In the genomic region with DNA sequence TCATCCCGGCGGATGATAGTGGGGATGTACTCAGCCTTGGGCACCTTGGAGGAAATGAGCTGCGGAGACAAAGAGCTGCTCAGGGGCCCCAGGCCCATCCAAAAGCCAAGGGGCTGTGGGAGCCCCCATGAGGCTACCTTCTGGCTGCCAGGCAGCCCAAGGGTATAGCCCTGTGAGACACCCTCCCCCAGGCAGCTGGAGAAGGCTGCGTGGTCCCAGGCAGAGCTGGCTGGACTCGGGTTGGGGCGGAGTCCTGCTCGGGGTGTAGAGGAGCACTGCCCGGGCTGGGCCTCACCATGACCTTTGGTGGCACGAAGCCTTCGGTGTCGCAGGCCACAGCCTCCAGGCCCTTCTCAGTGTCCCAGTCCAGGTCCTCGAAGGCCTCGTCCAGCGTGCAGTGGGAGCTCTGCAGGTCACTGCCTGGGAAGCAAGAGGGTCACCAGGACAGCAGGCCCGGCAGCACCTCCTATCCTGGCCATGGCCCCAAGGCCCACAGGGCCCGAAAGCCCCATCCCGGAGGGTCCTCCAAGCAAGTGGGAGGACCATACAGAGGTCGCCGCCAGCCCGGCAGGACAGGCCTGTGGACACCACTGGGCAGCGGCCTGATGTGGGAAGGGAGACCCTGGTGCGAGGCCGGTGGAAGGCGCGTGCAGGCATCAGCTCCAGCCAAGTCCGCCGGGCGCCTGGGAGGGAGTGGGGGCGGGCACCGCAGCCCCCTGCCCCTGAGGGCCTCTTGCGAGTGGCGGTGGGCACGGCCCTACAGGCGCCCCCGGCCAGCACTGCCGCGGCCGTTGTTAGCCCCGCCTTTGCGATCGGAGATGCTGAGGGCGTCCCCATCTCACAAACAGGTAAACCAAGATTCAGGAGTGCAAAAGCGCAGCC, we compare ENCODE assay signal across 13 cellular contexts. TPM values are rescaled to one million over a fixed set of nuclear protein-coding genes. Genes with fewer than 3 reads are reported as not detected.
DNase-seq lines count a peak whose midpoint lies in the region; ATAC-seq, FAIRE-seq and TF ChIP-seq lines count a peak whose summit lies in the region.
"Had no signal": no experiment of that assay in that cellular context is flagged by ENCODE, and none has a peak within 500 bp of the region (broad histone marks: within the 10 kb centered on the region; RNA-seq: fewer than 3 reads in every experiment).

No MANE protein-coding gene starts in this region.

- peaks cover 63% of the 10 kb centered on the region for H3K4me1 ChIP-seq in HepG2 (ENCODE audit: insufficient read depth, low read length)

- CTCF ChIA-PET in HepG2 (lab: Yijun Ruan, JAX; ENCODE audit: low intra/inter-chr PET ratio, low total read pairs): no interaction called here

- no TSS peak for BruUV-seq in HepG2 (replicated peaks; lab: Mats Ljungman, UMichigan)

- H3K9me3 ChIP-seq in HepG2 (ENCODE audit: low read length): no peaks in the 10 kb centered on the region

- no peaks in the 10 kb centered on the region for H3K9me3 Mint-ChIP-seq in stimulated activated effector memory CD8-positive, alpha-beta T cell treated with anti-CD3 and anti-CD28 coated beads, Interleukin-12 subunit alpha, Interleukin-12 subunit beta, amount 100 ng/mL, for 72 hours

- peaks cover 39% of the 10 kb centered on the region for H3K36me3 Mint-ChIP-seq in stimulated activated effector memory CD8-positive, alpha-beta T cell treated with anti-CD3 and anti-CD28 coated beads, Interleukin-12 subunit alpha, Interleukin-12 subunit beta, amount 100 ng/mL, for 72 hours

- peak overlapping the region; percentile 60 for H3K27ac Mint-ChIP-seq in stimulated activated effector memory CD8-positive, alpha-beta T cell treated with anti-CD3 and anti-CD28 coated beads, Interleukin-12 subunit alpha, Interleukin-12 subunit beta, amount 100 ng/mL, for 72 hours

- H3K27me3 ChIP-seq in bronchial epithelial cell (ENCODE audit: control insufficient read depth, insufficient read depth, low read length) (no peaks in the 10 kb centered on the region), HepG2 (ENCODE audit: control insufficient read depth in 1 of 2, insufficient read depth in 2 of 2, low read length in 2 of 2) (no peaks in the 10 kb centered on the region)

- POLR2A ChIA-PET in HepG2 (lab: Yijun Ruan, JAX): interaction anchor here (0.6 kb wide), 1 partner anchor 82 kb away, joined by 3 read pairs; no protein-coding TSS in a partner anchor

- H3K27ac ChIP-seq in HepG2 (ENCODE audit: extremely low read length, insufficient read depth, low read length): peak overlapping the region; percentile 34
- H3K27ac ChIP-seq: 22Rv1 had no signal

- WGBS in HepG2 (ENCODE audit: low lambda C conversion rate): 95% methylated on average over 25 of the region's 43 CpGs

- H2AFZ ChIP-seq in HepG2 (ENCODE audit: low read length): no peak overlapping the region

- H4K20me1 ChIP-seq in HepG2 (ENCODE audit: insufficient read depth, low read length): peaks cover 15% of the 10 kb centered on the region; the same call in 1 of the 2 replicates

- H3K4me3 Mint-ChIP-seq in stimulated activated effector memory CD8-positive, alpha-beta T cell treated with anti-CD3 and anti-CD28 coated beads, Interleukin-12 subunit alpha, Interleukin-12 subunit beta, amount 100 ng/mL, for 72 hours: no peak overlapping the region

- no peak for TF ChIP-seq RAD21 in HepG2 (CRISPR knock-in tag; IDR thresholded peaks at IDR 0.05)

- no peak for FAIRE-seq in bronchial epithelial cell (lab: Jason Lieb, UNC)
- FAIRE-seq in HepG2 (lab: Jason Lieb, UNC): no peak
- FAIRE-seq in GM19239 (lab: Jason Lieb, UNC): no peak
- FAIRE-seq: endometrium had no signal

- in situ Hi-C loops in HepG2 (cut with HindIII; ENCODE audit: extremely low pct_ligation_motif_present, low pct_unique_long_range_greater_than_20kb): no loop called here

- no peak for TF ChIP-seq EP300 in HepG2 (IDR thresholded peaks at IDR 0.05; ENCODE audit: low read depth in 2 of 2, low read length in 2 of 2)
- no peak for TF ChIP-seq EP300 in HepG2 (CRISPR knock-in tag; IDR thresholded peaks at IDR 0.05; ENCODE audit: borderline replicate concordance)

- TF ChIP-seq CTCF in bronchial epithelial cell (IDR thresholded peaks at IDR 0.05; ENCODE audit: insufficient read depth, low read length, severe bottlenecking) (no peak), HepG2 (CRISPR knock-in tag; IDR thresholded peaks at IDR 0.05) (no peak)

- H3K79me2 ChIP-seq in HepG2 (ENCODE audit: insufficient read depth, low read length): peaks cover 22% of the 10 kb centered on the region

- no peak for TF ChIP-seq POLR2A in HepG2 (IDR thresholded peaks at IDR 0.05; ENCODE audit: insufficient read depth in 1 of 2, low read depth in 2 of 2, low read length in 2 of 2)

- H3K9ac ChIP-seq in HepG2 (ENCODE audit: insufficient read depth, low read depth, low read length): no peak overlapping the region

- peaks cover 29% of the 10 kb centered on the region for H3K36me3 ChIP-seq in bronchial epithelial cell (ENCODE audit: control insufficient read depth, insufficient read depth, low read length)
- H3K36me3 ChIP-seq in HepG2 (replicated peaks in 1 of 2; ENCODE audit: control insufficient read depth in 1 of 2, insufficient read depth in 2 of 2, low read length in 2 of 2): peaks cover 12 to 49% of the 10 kb centered on the region in 2 experiments

- no peak for ATAC-seq in HepG2
- no peak for ATAC-seq in stimulated activated effector memory CD8-positive, alpha-beta T cell treated with anti-CD3 and anti-CD28 coated beads, Interleukin-12 subunit alpha, Interleukin-12 subunit beta, amount 100 ng/mL, for 72 hours

- peaks cover 28% of the 10 kb centered on the region for H3K4me1 Mint-ChIP-seq in stimulated activated effector memory CD8-positive, alpha-beta T cell treated with anti-CD3 and anti-CD28 coated beads, Interleukin-12 subunit alpha, Interleukin-12 subunit beta, amount 100 ng/mL, for 72 hours

- no peak overlapping the region for H3K4me2 ChIP-seq in HepG2 (ENCODE audit: low read depth, low read length)

- DNase-seq in activated CD4-positive, CD25-positive, alpha-beta regulatory T cell treated with anti-CD3 and anti-CD28 coated beads, Interleukin-2, amount 50 U/mL, for 72 hours: peak; percentile 34
- DNase-seq in activated CD4-positive, CD25-positive, alpha-beta regulatory T cell (lab: John Stamatoyannopoulos, UW): no peak
- DNase-seq in bronchial epithelial cell (ENCODE audit: low read depth) (no peak), HepG2 (ENCODE audit: low spot score) (no peak), putamen (ENCODE audit: low spot score) (no peak), C1 segment of cervical spinal cord (lab: John Stamatoyannopoulos, UW) (no peak), GM19239 (ENCODE audit: insufficient read length, low spot score) (no peak)
- DNase-seq in stimulated activated effector memory CD8-positive, alpha-beta T cell treated with anti-CD3 and anti-CD28 coated beads, Interleukin-12 subunit alpha, Interleukin-12 subunit beta, amount 100 ng/mL, for 72 hours (ENCODE audit: low spot score in 2 of 2): no peak
- DNase-seq: NCI-H524 had no signal

- H3K4me3 ChIP-seq in bronchial epithelial cell (ENCODE audit: low read depth, low read length): peak overlapping the region; percentile 38
- H3K4me3 ChIP-seq in HepG2 (replicated peaks in 1 of 3; ENCODE audit: insufficient read depth in 1 of 3, low read depth in 2 of 3, low read length in 3 of 3): no peak overlapping the region; a peak in 1 of 6 replicates

- intact Hi-C loops in HepG2 (cut with micrococcal nuclease; ENCODE audit: unreplicated experiment): no loop called here

RNA-seq across cellular contexts. Expression of a gene that starts 6.1 kb away (rescaled TPM):
- total RNA-seq in bronchial epithelial cell (15.1 and 17.9 TPM in 2 replicates), HepG2 (2016; rRNA removed; fragmentation: Illumina TruSeq; extraction: Trizol) (38.3 and 44.3 TPM in 2 replicates)
- total RNA-seq in HepG2 (2016; cell fraction: cytosol; rRNA removed; fragmentation: Illumina TruSeq; extraction: Trizol; ENCODE audit: low read depth): 35.6 and 45.0 TPM in 2 replicates
- total RNA-seq in HepG2 (2016; cell fraction: insoluble cytoplasmic fraction; rRNA removed; fragmentation: Illumina TruSeq; extraction: Trizol): 31.9 and 43.2 TPM in 2 replicates
- 88.7 and 95.2 TPM in 2 replicates for total RNA-seq in HepG2 (2016; cell fraction: membrane; rRNA removed; fragmentation: Illumina TruSeq; extraction: Trizol)
- 47.8 and 56.5 TPM in 2 replicates for total RNA-seq in HepG2 (2016; cell fraction: nucleus; rRNA removed; fragmentation: Illumina TruSeq; extraction: Trizol)
- polyA plus RNA-seq in HepG2 (2011; rRNA removed): 183 and 271 TPM in 2 replicates
- polyA plus RNA-seq in HepG2 (2011; cell fraction: cytosol; rRNA removed): 147 and 184 TPM in 2 replicates
- polyA plus RNA-seq in HepG2 (2011; cell fraction: nucleus; rRNA removed): 1,153 and 1,227 TPM in 2 replicates
- polyA plus RNA-seq in HepG2 (2012): 143 and 184 TPM in 2 replicates
- polyA plus RNA-seq in HepG2 (2016; cell fraction: cytosol; fragmentation: Illumina TruSeq; extraction: Trizol; ENCODE audit: low read depth): 80.1 and 97.0 TPM in 2 replicates
- 62.3 and 80.0 TPM in 2 replicates for polyA plus RNA-seq in HepG2 (2016; cell fraction: insoluble cytoplasmic fraction; fragmentation: Illumina TruSeq; extraction: Trizol; ENCODE audit: low read depth)
- polyA plus RNA-seq in HepG2 (2016; cell fraction: membrane; fragmentation: Illumina TruSeq; extraction: Trizol; ENCODE audit: low read depth): 159 and 160 TPM in 2 replicates
- 179 and 193 TPM in 2 replicates for polyA plus RNA-seq in HepG2 (2016; cell fraction: nucleus; fragmentation: Illumina TruSeq; extraction: Trizol; ENCODE audit: insufficient read depth, low read depth)
- 64.9 and 155 TPM in 2 replicates for polyA minus RNA-seq in HepG2 (2011; rRNA and poly(A)+ RNA removed; ENCODE audit: low replicate concordance)
- polyA minus RNA-seq in HepG2 (2011; cell fraction: cytosol; rRNA and poly(A)+ RNA removed): 76.5 and 105 TPM in 2 replicates
- polyA minus RNA-seq in HepG2 (2011; cell fraction: nucleus; rRNA and poly(A)+ RNA removed): 147 and 159 TPM in 2 replicates

RNA-seq across cellular contexts. Expression of a gene that starts 11.8 kb away (rescaled TPM):
- total RNA-seq in bronchial epithelial cell (not detected in 2 replicates), HepG2 (2016; rRNA removed; fragmentation: Illumina TruSeq; extraction: Trizol) (0.21 and 0.44 TPM in 2 replicates)
- total RNA-seq in HepG2 (2016; cell fraction: cytosol; rRNA removed; fragmentation: Illumina TruSeq; extraction: Trizol; ENCODE audit: low read depth): 0.09 and 0.20 TPM in 2 replicates
- total RNA-seq in HepG2 (2016; cell fraction: insoluble cytoplasmic fraction; rRNA removed; fragmentation: Illumina TruSeq; extraction: Trizol): 0.33 and 0.43 TPM in 2 replicates
- total RNA-seq in HepG2 (2016; cell fraction: membrane; rRNA removed; fragmentation: Illumina TruSeq; extraction: Trizol): 0.21 and 0.37 TPM in 2 replicates
- total RNA-seq in HepG2 (2016; cell fraction: nucleus; rRNA removed; fragmentation: Illumina TruSeq; extraction: Trizol): 0.28 and 0.34 TPM in 2 replicates
- polyA plus RNA-seq in HepG2 (2011; rRNA removed): 0.26 and 0.38 TPM in 2 replicates
- polyA plus RNA-seq in HepG2 (2011; cell fraction: cytosol; rRNA removed): 0.21 and 0.30 TPM in 2 replicates
- 3.0 and 3.2 TPM in 2 replicates for polyA plus RNA-seq in HepG2 (2011; cell fraction: nucleus; rRNA removed)
- 0.35 and 0.44 TPM in 2 replicates for polyA plus RNA-seq in HepG2 (2012)
- polyA plus RNA-seq in HepG2 (2016; cell fraction: cytosol; fragmentation: Illumina TruSeq; extraction: Trizol; ENCODE audit: low read depth): 0.05 and 0.14 TPM in 2 replicates
- 0.25 TPM in 1 of 2 replicates, not detected in the other for polyA plus RNA-seq in HepG2 (2016; cell fraction: insoluble cytoplasmic fraction; fragmentation: Illumina TruSeq; extraction: Trizol; ENCODE audit: low read depth)
- 0.08 and 0.15 TPM in 2 replicates for polyA plus RNA-seq in HepG2 (2016; cell fraction: membrane; fragmentation: Illumina TruSeq; extraction: Trizol; ENCODE audit: low read depth)
- 0.79 and 0.97 TPM in 2 replicates for polyA plus RNA-seq in HepG2 (2016; cell fraction: nucleus; fragmentation: Illumina TruSeq; extraction: Trizol; ENCODE audit: insufficient read depth, low read depth)
- polyA minus RNA-seq in HepG2 (2011; rRNA and poly(A)+ RNA removed; ENCODE audit: low replicate concordance): 0.26 TPM in 1 of 2 replicates, not detected in the other
- not detected in 2 replicates for polyA minus RNA-seq in HepG2 (2011; cell fraction: cytosol; rRNA and poly(A)+ RNA removed)
- polyA minus RNA-seq in HepG2 (2011; cell fraction: nucleus; rRNA and poly(A)+ RNA removed): 0.26 and 0.37 TPM in 2 replicates
- total RNA-seq: T-helper 2 cell treated with Interferon-gamma antibody and Interleukin-4, amounts not matched to agents 100 ng/mL and 5 ng/mL, for 36 hours; temporal lobe had no signal

RNA-seq across cellular contexts. Expression of a gene that starts 29.8 kb away (rescaled TPM):
- total RNA-seq in bronchial epithelial cell (0.53 and 2.3 TPM in 2 replicates), HepG2 (2016; rRNA removed; fragmentation: Illumina TruSeq; extraction: Trizol) (0.63 and 1.2 TPM in 2 replicates)
- 0.81 and 1.1 TPM in 2 replicates for total RNA-seq in HepG2 (2016; cell fraction: cytosol; rRNA removed; fragmentation: Illumina TruSeq; extraction: Trizol; ENCODE audit: low read depth)
- total RNA-seq in HepG2 (2016; cell fraction: insoluble cytoplasmic fraction; rRNA removed; fragmentation: Illumina TruSeq; extraction: Trizol): 0.82 and 1.9 TPM in 2 replicates
- 0.46 and 1.00 TPM in 2 replicates for total RNA-seq in HepG2 (2016; cell fraction: membrane; rRNA removed; fragmentation: Illumina TruSeq; extraction: Trizol)
- total RNA-seq in HepG2 (2016; cell fraction: nucleus; rRNA removed; fragmentation: Illumina TruSeq; extraction: Trizol): 1.6 and 2.0 TPM in 2 replicates
- 0.78 and 2.1 TPM in 2 replicates for polyA plus RNA-seq in HepG2 (2011; rRNA removed)
- 0.53 and 1.0 TPM in 2 replicates for polyA plus RNA-seq in HepG2 (2011; cell fraction: cytosol; rRNA removed)
- polyA plus RNA-seq in HepG2 (2011; cell fraction: nucleus; rRNA removed): 17.1 and 17.5 TPM in 2 replicates
- polyA plus RNA-seq in HepG2 (2012): 0.76 and 1.0 TPM in 2 replicates
- 0.60 and 0.67 TPM in 2 replicates for polyA plus RNA-seq in HepG2 (2016; cell fraction: cytosol; fragmentation: Illumina TruSeq; extraction: Trizol; ENCODE audit: low read depth)
- polyA plus RNA-seq in HepG2 (2016; cell fraction: insoluble cytoplasmic fraction; fragmentation: Illumina TruSeq; extraction: Trizol; ENCODE audit: low read depth): 0.39 and 0.46 TPM in 2 replicates
- polyA plus RNA-seq in HepG2 (2016; cell fraction: membrane; fragmentation: Illumina TruSeq; extraction: Trizol; ENCODE audit: low read depth): 0.44 and 0.56 TPM in 2 replicates
- 3.7 and 3.8 TPM in 2 replicates for polyA plus RNA-seq in HepG2 (2016; cell fraction: nucleus; fragmentation: Illumina TruSeq; extraction: Trizol; ENCODE audit: insufficient read depth, low read depth)
- 0.44 and 0.61 TPM in 2 replicates for polyA minus RNA-seq in HepG2 (2011; rRNA and poly(A)+ RNA removed; ENCODE audit: low replicate concordance)
- 0.44 TPM in 1 of 2 replicates, not detected in the other for polyA minus RNA-seq in HepG2 (2011; cell fraction: cytosol; rRNA and poly(A)+ RNA removed)
- polyA minus RNA-seq in HepG2 (2011; cell fraction: nucleus; rRNA and poly(A)+ RNA removed): 1.8 and 3.4 TPM in 2 replicates

RNA-seq across cellular contexts. Expression of a gene that starts 30.0 kb away (rescaled TPM):
- total RNA-seq in bronchial epithelial cell: 10.8 and 12.2 TPM in 2 replicates
- 1.3 and 2.7 TPM in 2 replicates for total RNA-seq in HepG2 (2016; rRNA removed; fragmentation: Illumina TruSeq; extraction: Trizol)
- total RNA-seq in HepG2 (2016; cell fraction: cytosol; rRNA removed; fragmentation: Illumina TruSeq; extraction: Trizol; ENCODE audit: low read depth): 1.1 and 1.7 TPM in 2 replicates
- 1.3 and 3.1 TPM in 2 replicates for total RNA-seq in HepG2 (2016; cell fraction: insoluble cytoplasmic fraction; rRNA removed; fragmentation: Illumina TruSeq; extraction: Trizol)
- total RNA-seq in HepG2 (2016; cell fraction: membrane; rRNA removed; fragmentation: Illumina TruSeq; extraction: Trizol): 1.6 and 2.4 TPM in 2 replicates
- total RNA-seq in HepG2 (2016; cell fraction: nucleus; rRNA removed; fragmentation: Illumina TruSeq; extraction: Trizol): 3.0 and 3.1 TPM in 2 replicates
- 4.8 and 9.1 TPM in 2 replicates for polyA plus RNA-seq in HepG2 (2011; rRNA removed)
- polyA plus RNA-seq in HepG2 (2011; cell fraction: cytosol; rRNA removed): 1.6 and 3.2 TPM in 2 replicates
- polyA plus RNA-seq in HepG2 (2011; cell fraction: nucleus; rRNA removed): 82.5 and 82.6 TPM in 2 replicates
- 4.7 and 9.6 TPM in 2 replicates for polyA plus RNA-seq in HepG2 (2012)
- polyA plus RNA-seq in HepG2 (2016; cell fraction: cytosol; fragmentation: Illumina TruSeq; extraction: Trizol; ENCODE audit: low read depth): 3.8 and 4.6 TPM in 2 replicates
- 2.3 and 2.8 TPM in 2 replicates for polyA plus RNA-seq in HepG2 (2016; cell fraction: insoluble cytoplasmic fraction; fragmentation: Illumina TruSeq; extraction: Trizol; ENCODE audit: low read depth)
- 5.3 and 6.7 TPM in 2 replicates for polyA plus RNA-seq in HepG2 (2016; cell fraction: membrane; fragmentation: Illumina TruSeq; extraction: Trizol; ENCODE audit: low read depth)
- polyA plus RNA-seq in HepG2 (2016; cell fraction: nucleus; fragmentation: Illumina TruSeq; extraction: Trizol; ENCODE audit: insufficient read depth, low read depth): 8.9 and 9.7 TPM in 2 replicates
- polyA minus RNA-seq in HepG2 (2011; rRNA and poly(A)+ RNA removed; ENCODE audit: low replicate concordance): 3.4 and 4.2 TPM in 2 replicates
- 0.62 and 2.6 TPM in 2 replicates for polyA minus RNA-seq in HepG2 (2011; cell fraction: cytosol; rRNA and poly(A)+ RNA removed)
- 6.6 and 9.0 TPM in 2 replicates for polyA minus RNA-seq in HepG2 (2011; cell fraction: nucleus; rRNA and poly(A)+ RNA removed)
